Comparison of ENCODE assay signal across 10 cellular contexts in the genomic region with DNA sequence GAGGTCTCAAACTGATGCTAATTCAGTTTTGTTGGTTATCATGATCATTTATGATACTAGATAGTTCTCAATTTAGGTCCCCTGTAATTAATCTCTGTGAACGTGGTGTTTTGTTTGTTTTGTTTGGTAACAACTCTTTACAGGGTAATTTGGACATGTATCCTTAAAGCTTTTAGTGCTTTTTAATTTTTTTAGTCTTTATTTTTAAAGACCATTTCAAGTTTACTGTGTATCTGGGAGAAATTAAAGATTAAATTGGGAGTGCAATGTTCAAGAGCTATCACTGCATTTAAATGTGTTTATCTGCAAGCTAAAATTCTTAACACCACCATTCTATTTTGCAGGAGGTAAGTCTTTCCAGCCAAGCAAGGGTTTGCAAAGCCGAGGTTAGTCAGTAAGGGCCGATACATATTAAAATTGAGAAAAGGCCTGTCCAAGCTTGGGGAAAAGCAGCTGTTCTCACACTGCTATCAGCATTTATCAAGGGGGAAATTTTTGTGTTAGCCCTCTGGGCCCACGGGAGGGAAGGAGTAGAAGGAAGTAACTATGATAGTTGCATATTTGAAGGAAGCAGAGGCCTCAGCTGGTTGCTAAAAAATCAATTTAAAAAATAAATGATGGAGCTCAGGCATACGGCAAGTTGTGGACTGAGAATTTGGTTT. TPM values are rescaled to one million over a fixed set of nuclear protein-coding genes. Genes with fewer than 3 reads are reported as not detected.
DNase-seq lines count a peak whose midpoint lies in the region; ATAC-seq lines count a peak whose summit lies in the region.
"Had no signal": no experiment of that assay in that cellular context is flagged by ENCODE, and none has a peak within 500 bp of the region (broad histone marks: within the 10 kb centered on the region; RNA-seq: fewer than 3 reads in every experiment).

No MANE protein-coding gene starts in this region.

- no peaks in the 10 kb centered on the region for H3K9me3 ChIP-seq in CD4-positive, alpha-beta memory T cell (ENCODE audit: control insufficient read depth in 1 of 2, low read length in 2 of 2)
- H3K9me3 ChIP-seq in adipocyte (ENCODE audit: control insufficient read depth, low read length): no peaks in the 10 kb centered on the region

- H3K4me3 ChIP-seq in CD4-positive, alpha-beta memory T cell (ENCODE audit: low read length in 2 of 2): peak overlapping the region in 1 of 2 donors; percentile 11
- H3K4me3 ChIP-seq in adipocyte (ENCODE audit: low read length): peak overlapping the region; percentile 8
- H3K4me3 ChIP-seq: lung had no signal

- H3K36me3 Mint-ChIP-seq in CD4-positive, alpha-beta memory T cell: no peaks in the 10 kb centered on the region
- no peaks in the 10 kb centered on the region for H3K36me3 Mint-ChIP-seq in naive thymus-derived CD8-positive, alpha-beta T cell

- peaks cover 49% of the 10 kb centered on the region for H3K4me1 ChIP-seq in CD4-positive, alpha-beta memory T cell (ENCODE audit: insufficient read depth, low read length)
- peaks cover 49% of the 10 kb centered on the region for H3K4me1 ChIP-seq in adipocyte (ENCODE audit: control insufficient read depth, insufficient read depth, low read length)

- no peaks in the 10 kb centered on the region for H3K27me3 ChIP-seq in CD4-positive, alpha-beta memory T cell (ENCODE audit: insufficient read depth, low read length)
- no peaks in the 10 kb centered on the region for H3K27me3 ChIP-seq in adipocyte (replicated peaks; ENCODE audit: control insufficient read depth, insufficient read depth, low read length)

- peak overlapping the region; percentile 55 for H3K27ac ChIP-seq in CD4-positive, alpha-beta memory T cell (ENCODE audit: low read depth, low read length)

- CTCF ChIA-PET in CD4-positive, alpha-beta memory T cell (lab: Charles Lee; ENCODE audit: partially characterized antibody): interaction anchor here (0.9 to 2.6 kb wide), 7 partner anchors 8 to 263 kb away, joined by 3 to 9 read pairs (median 5); no protein-coding TSS in a partner anchor

- H3K4me3 Mint-ChIP-seq in CD4-positive, alpha-beta memory T cell: peak overlapping the region; percentile 55 to 82 (median 74)
- peak overlapping the region; percentile 57 to 85 (median 76) for H3K4me3 Mint-ChIP-seq in naive thymus-derived CD8-positive, alpha-beta T cell

- H3K36me3 ChIP-seq in CD4-positive, alpha-beta memory T cell (ENCODE audit: insufficient read depth, low read length): no peaks in the 10 kb centered on the region
- H3K36me3 ChIP-seq in adipocyte (ENCODE audit: control insufficient read depth, insufficient read depth, low read length, severe bottlenecking): no peaks in the 10 kb centered on the region

- no peak for DNase-seq in CD4-positive, alpha-beta memory T cell
- DNase-seq in adipocyte (ENCODE audit: low read depth): no peak
- no peak for DNase-seq in naive thymus-derived CD8-positive, alpha-beta T cell
- no peak for DNase-seq in hypothalamus (lab: John Stamatoyannopoulos, UW)
- no peak for DNase-seq in NCI-H2081 treated with DMSO at 0.1 percent for 48 hours (lab: John Stamatoyannopoulos, UW)
- no peak for DNase-seq in DMS79 (lab: John Stamatoyannopoulos, UW)
- DNase-seq: NCI-H187 had no signal

- H3K9me3 Mint-ChIP-seq in CD4-positive, alpha-beta memory T cell: no peaks in the 10 kb centered on the region
- no peaks in the 10 kb centered on the region for H3K9me3 Mint-ChIP-seq in naive thymus-derived CD8-positive, alpha-beta T cell

- intact Hi-C loops in CD4-positive, alpha-beta memory T cell (cut with micrococcal nuclease): loop anchor here (2.0 kb wide), 2 partner anchors 58 to 74 kb away; no protein-coding TSS in a partner anchor

- peak; percentile 5 for ATAC-seq in HG03103 (IDR thresholded peaks at IDR 0.05; ENCODE audit: low read depth, unreplicated experiment)
- no peak for ATAC-seq in naive thymus-derived CD8-positive, alpha-beta T cell
- no peak for ATAC-seq in GM18909 (IDR thresholded peaks at IDR 0.05; ENCODE audit: poor library complexity, unreplicated experiment)

- H3K27ac Mint-ChIP-seq in CD4-positive, alpha-beta memory T cell: peak overlapping the region; percentile 80 to 97 (median 94)
- peak overlapping the region; percentile 86 to 98 (median 94) for H3K27ac Mint-ChIP-seq in naive thymus-derived CD8-positive, alpha-beta T cell

- POLR2A ChIA-PET in CD4-positive, alpha-beta memory T cell (lab: Charles Lee; ENCODE audit: partially characterized antibody): interaction anchor here (0.7 to 3.3 kb wide), 9 partner anchors 8 to 220 kb away, joined by 3 to 30 read pairs (median 5); no protein-coding TSS in a partner anchor
- POLR2A ChIA-PET in naive thymus-derived CD8-positive, alpha-beta T cell (lab: Charles Lee): interaction anchor here (0.7 to 1.9 kb wide), 12 partner anchors 10 to 287 kb away, joined by 3 to 17 read pairs (median 4); no protein-coding TSS in a partner anchor

- peaks cover 27 to 48% (median 41%) of the 10 kb centered on the region in 4 donors for H3K4me1 Mint-ChIP-seq in CD4-positive, alpha-beta memory T cell
- H3K4me1 Mint-ChIP-seq in naive thymus-derived CD8-positive, alpha-beta T cell: peaks cover 18 to 54% (median 46%) of the 10 kb centered on the region in 4 donors

- no peaks in the 10 kb centered on the region for H3K27me3 Mint-ChIP-seq in CD4-positive, alpha-beta memory T cell
- no peaks in the 10 kb centered on the region for H3K27me3 Mint-ChIP-seq in naive thymus-derived CD8-positive, alpha-beta T cell

- peak overlapping the region; percentile 33 for H3K9ac ChIP-seq in adipocyte (ENCODE audit: low read length)

RNA-seq across cellular contexts. Expression of a gene that starts 59.4 kb away (rescaled TPM):
- total RNA-seq in CD4-positive, alpha-beta memory T cell: 100 to 1,000 TPM; 100 to 111 TPM
- polyA plus RNA-seq in CD4-positive, alpha-beta memory T cell: 10 to 100 TPM; 11.6 to 28.6 TPM
- 100 to 1,000 TPM; 100 to 101 TPM for total RNA-seq in naive thymus-derived CD8-positive, alpha-beta T cell
- 10 to 100 TPM; 21.5 to 34.2 (median 25.3) TPM for polyA plus RNA-seq in naive thymus-derived CD8-positive, alpha-beta T cell
